ENCODE assay signal across 10 cellular contexts in the genomic region with DNA sequence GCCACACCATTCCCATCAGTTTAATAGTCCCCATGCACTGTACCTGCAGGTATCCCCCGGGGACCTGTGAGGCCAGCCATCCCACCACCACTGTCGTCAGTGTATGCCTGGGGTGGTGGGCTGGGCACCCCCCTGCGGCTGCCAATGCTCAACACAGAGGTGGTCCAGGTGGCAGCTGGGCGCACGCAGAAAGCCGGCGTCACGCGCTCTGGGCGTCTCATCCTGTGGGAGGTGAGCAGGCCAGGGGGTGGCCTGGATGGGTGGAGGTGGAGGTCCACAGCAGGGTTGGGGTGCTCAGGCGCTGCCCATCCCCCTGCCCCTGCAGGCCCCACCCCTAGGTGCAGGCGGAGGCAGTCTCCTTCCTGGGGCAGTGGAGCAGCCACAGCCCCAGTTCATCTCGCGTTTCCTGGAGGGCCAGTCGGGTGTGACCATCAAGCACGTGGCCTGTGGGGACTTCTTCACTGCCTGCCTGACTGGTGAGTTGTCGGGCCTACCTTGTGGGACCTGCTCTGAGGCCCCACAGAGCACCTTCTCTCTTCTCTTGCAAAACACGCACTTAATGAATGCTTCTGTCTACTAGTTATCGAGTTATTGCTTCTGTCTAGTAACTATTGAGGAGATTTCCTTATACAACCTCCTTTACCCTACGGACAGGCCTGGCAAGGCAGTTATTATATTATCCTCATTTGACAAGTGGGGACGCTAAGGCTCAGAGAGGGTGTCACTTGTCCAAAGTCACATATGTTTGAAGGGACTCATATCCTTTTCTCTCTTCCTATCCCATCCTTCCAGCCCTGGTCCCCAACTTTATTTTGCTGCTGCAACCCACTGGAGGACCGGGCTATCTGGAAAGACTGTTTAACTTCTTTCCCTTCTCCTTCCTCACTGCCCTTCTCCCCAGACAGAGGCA. TPM values are rescaled to one million over a fixed set of nuclear protein-coding genes. Genes with fewer than 3 reads are reported as not detected.
A peak's percentile ranks its signal among the peaks of the same experiment; 100 is the strongest.
DNase-seq lines count a peak whose midpoint lies in the region; ATAC-seq, FAIRE-seq and TF ChIP-seq lines count a peak whose summit lies in the region.
"Had no signal": no experiment of that assay in that cellular context is flagged by ENCODE, and none has a peak within 500 bp of the region (broad histone marks: within the 10 kb centered on the region; RNA-seq: fewer than 3 reads in every experiment).

No MANE protein-coding gene starts in this region.

- H3K9me3 ChIP-seq in PC-9 (ENCODE audit: insufficient read depth, low read depth) (no peaks in the 10 kb centered on the region; the same call in 1 of the 2 replicates), small intestine (ENCODE audit: control insufficient read depth, low read depth) (no peaks in the 10 kb centered on the region)

- TF ChIP-seq CTCF in PC-9 (conservative IDR thresholded peaks at IDR 0.05) = no peak

- ATAC-seq in HG02571 (IDR thresholded peaks at IDR 0.05; ENCODE audit: unreplicated experiment) = peak; percentile 50
- ATAC-seq in stimulated activated memory B cell treated with anti-CD40 and anti-IgM and Interleukin-4, amounts not matched to agents 10 μg/mL and 1 μg/mL and 100 μg/mL, for 72 hours = peak; percentile 89

- H3K27me3 ChIP-seq in PC-9 (ENCODE audit: insufficient read depth, low read depth) (no peaks in the 10 kb centered on the region), small intestine (ENCODE audit: control insufficient read depth in 2 of 2, insufficient read depth in 2 of 2, low read length in 2 of 2) (no peaks in the 10 kb centered on the region)

- H3K4me1 ChIP-seq in PC-9 (replicated peaks; ENCODE audit: insufficient read depth) = peaks cover 37% of the 10 kb centered on the region
- H3K4me1 ChIP-seq in small intestine (ENCODE audit: control insufficient read depth in 2 of 2, insufficient read depth in 1 of 2, low read depth in 1 of 2, low read length in 1 of 2) = no peaks in the 10 kb centered on the region

- WGBS in small intestine, 3 donors = 77 to 82% (median 82%) methylated on average over 20 to 22 of the region's 22 CpGs

- H3K36me3 ChIP-seq in PC-9 (ENCODE audit: low read depth) (no peaks in the 10 kb centered on the region; the same call in 1 of the 2 replicates), small intestine (ENCODE audit: control insufficient read depth in 2 of 2, insufficient read depth in 2 of 2, low read length in 2 of 2) (no peaks in the 10 kb centered on the region)

- H3K27me3 Mint-ChIP-seq in activated CD4-positive, alpha-beta T cell treated with anti-CD3 and anti-CD28 coated beads, Interleukin-2, amount 10 ng/mL, durations not matched to agents 7 days and 5 days = no peaks in the 10 kb centered on the region
- no peaks in the 10 kb centered on the region for H3K27me3 Mint-ChIP-seq in stimulated activated memory B cell treated with anti-CD40 and anti-IgM and Interleukin-4, amounts not matched to agents 10 μg/mL and 1 μg/mL and 100 μg/mL, for 72 hours
- H3K27me3 Mint-ChIP-seq: natural killer cell treated with Interleukin-12 subunit alpha and Interleukin-12 subunit beta and Interleukin-15 and Interleukin-18, amount 100 ng/mL, for 72 hours had no signal

- H3K79me2 ChIP-seq in PC-9 (ENCODE audit: low read depth) = no peaks in the 10 kb centered on the region

- peaks cover 2% of the 10 kb centered on the region for H3K9me3 Mint-ChIP-seq in activated CD4-positive, alpha-beta T cell treated with anti-CD3 and anti-CD28 coated beads, Interleukin-2, amount 10 ng/mL, durations not matched to agents 7 days and 5 days
- H3K9me3 Mint-ChIP-seq in stimulated activated memory B cell treated with anti-CD40 and anti-IgM and Interleukin-4, amounts not matched to agents 10 μg/mL and 1 μg/mL and 100 μg/mL, for 72 hours = no peaks in the 10 kb centered on the region
- H3K9me3 Mint-ChIP-seq: natural killer cell treated with Interleukin-12 subunit alpha and Interleukin-12 subunit beta and Interleukin-15 and Interleukin-18, amount 100 ng/mL, for 72 hours had no signal

- H3F3A ChIP-seq in PC-9 (ENCODE audit: insufficient read depth, low read depth) = peaks cover 31% of the 10 kb centered on the region

- H3K36me3 Mint-ChIP-seq in activated CD4-positive, alpha-beta T cell treated with anti-CD3 and anti-CD28 coated beads, Interleukin-2, amount 10 ng/mL, durations not matched to agents 7 days and 5 days (ENCODE audit: low read depth) = peaks cover 14% of the 10 kb centered on the region
- H3K36me3 Mint-ChIP-seq in stimulated activated memory B cell treated with anti-CD40 and anti-IgM and Interleukin-4, amounts not matched to agents 10 μg/mL and 1 μg/mL and 100 μg/mL, for 72 hours = peaks cover 42% of the 10 kb centered on the region
- H3K36me3 Mint-ChIP-seq: natural killer cell treated with Interleukin-12 subunit alpha and Interleukin-12 subunit beta and Interleukin-15 and Interleukin-18, amount 100 ng/mL, for 72 hours had no signal

- no peaks in the 10 kb centered on the region for H4K20me1 ChIP-seq in PC-9 (ENCODE audit: insufficient read depth)

- FAIRE-seq in small intestine (lab: Jason Lieb, UNC) = no peak

- H2AFZ ChIP-seq in PC-9 = no peak overlapping the region

- H3K27ac ChIP-seq in PC-9 (no peak overlapping the region), small intestine (ENCODE audit: low read depth in 1 of 2, low read length in 1 of 2) (peak overlapping the region in 1 of 2 donors; percentile 34)

- no peak overlapping the region for H3K4me3 Mint-ChIP-seq in activated CD4-positive, alpha-beta T cell treated with anti-CD3 and anti-CD28 coated beads, Interleukin-2, amount 10 ng/mL, durations not matched to agents 7 days and 5 days
- peak overlapping the region; percentile 73 for H3K4me3 Mint-ChIP-seq in stimulated activated memory B cell treated with anti-CD40 and anti-IgM and Interleukin-4, amounts not matched to agents 10 μg/mL and 1 μg/mL and 100 μg/mL, for 72 hours
- H3K4me3 Mint-ChIP-seq: natural killer cell treated with Interleukin-12 subunit alpha and Interleukin-12 subunit beta and Interleukin-15 and Interleukin-18, amount 100 ng/mL, for 72 hours had no signal

- POLR2A ChIA-PET in activated CD4-positive, alpha-beta T cell treated with anti-CD3 and anti-CD28 coated beads, Interleukin-2, amount 10 ng/mL, durations not matched to agents 7 days and 5 days (lab: Charles Lee) = no interaction called here
- POLR2A ChIA-PET in PC-9 (lab: Charles Lee; ENCODE audit: unreplicated experiment) = no interaction called here

- peak overlapping the region; percentile 31 for H3K4me2 ChIP-seq in PC-9

- intact Hi-C loops in PC-9 (cut with micrococcal nuclease; ENCODE audit: unreplicated experiment) = no loop called here

- no peaks in the 10 kb centered on the region for H3K9me2 ChIP-seq in PC-9 (ENCODE audit: insufficient read depth)

- peaks cover 26% of the 10 kb centered on the region for H3K4me1 Mint-ChIP-seq in activated CD4-positive, alpha-beta T cell treated with anti-CD3 and anti-CD28 coated beads, Interleukin-2, amount 10 ng/mL, durations not matched to agents 7 days and 5 days
- peaks cover 87% of the 10 kb centered on the region for H3K4me1 Mint-ChIP-seq in stimulated activated memory B cell treated with anti-CD40 and anti-IgM and Interleukin-4, amounts not matched to agents 10 μg/mL and 1 μg/mL and 100 μg/mL, for 72 hours

- H3K4me3 ChIP-seq in PC-9 (no peak overlapping the region), small intestine (ENCODE audit: low read depth in 1 of 2, low read length in 2 of 2) (no peak overlapping the region)

- no TSS peak for BruUV-seq in PC-9 (replicated peaks; lab: Mats Ljungman, UMichigan)

- peak overlapping the region; percentile 80 for H3K27ac Mint-ChIP-seq in activated CD4-positive, alpha-beta T cell treated with anti-CD3 and anti-CD28 coated beads, Interleukin-2, amount 10 ng/mL, durations not matched to agents 7 days and 5 days
- peak overlapping the region; percentile 93 for H3K27ac Mint-ChIP-seq in stimulated activated memory B cell treated with anti-CD40 and anti-IgM and Interleukin-4, amounts not matched to agents 10 μg/mL and 1 μg/mL and 100 μg/mL, for 72 hours
- H3K27ac Mint-ChIP-seq: natural killer cell treated with Interleukin-12 subunit alpha and Interleukin-12 subunit beta and Interleukin-15 and Interleukin-18, amount 100 ng/mL, for 72 hours had no signal

- CTCF ChIA-PET in activated CD4-positive, alpha-beta T cell treated with anti-CD3 and anti-CD28 coated beads, Interleukin-2, amount 10 ng/mL, durations not matched to agents 7 days and 5 days (lab: Charles Lee) = interaction anchor here (1.0 to 20.1 kb wide), 2 partner anchors 8 to 12 kb away, joined by 3 to 420 read pairs; partner anchors contain the start of genes NEK8 and TLCD1
- CTCF ChIA-PET in PC-9 (lab: Charles Lee) = no interaction called here

- DNase-seq in activated CD4-positive, alpha-beta T cell treated with anti-CD3 and anti-CD28 coated beads, Interleukin-2, amount 10 ng/mL, durations not matched to agents 7 days and 5 days = no peak
- DNase-seq in activated CD4-positive, alpha-beta T cell treated with anti-CD3 and anti-CD28 coated beads, Interleukin-2, amount 50 U/mL, for 48 hours = no peak
- peak in 1 of 2 experiments; percentile 64 for DNase-seq in PC-9
- no peak for DNase-seq in cerebellar nuclear complex (lab: John Stamatoyannopoulos, UW)
- no peak for DNase-seq in small intestine
- no peak for DNase-seq in pons (ENCODE audit: low spot score)
- DNase-seq: activated CD4-positive, CD25-positive, alpha-beta regulatory T cell treated with anti-CD3 and anti-CD28 coated beads, Interleukin-2, amount 50 U/mL, for 72 hours had no signal

RNA-seq across cellular contexts. Expression of gene TRAF4, which starts 5.8 kb away (rescaled TPM):
- 10 to 100 TPM; 44.9 to 45.1 TPM for total RNA-seq in activated CD4-positive, alpha-beta T cell treated with anti-CD3 and anti-CD28 coated beads, Interleukin-2, amount 10 ng/mL, durations not matched to agents 7 days and 5 days
- total RNA-seq in PC-9 (2021) = 159 and 169 TPM in 2 replicates
- 100 to 1,000 TPM in 2 of 3 donors, 10 to 100 TPM in 1; 58.8 to 203 (median 165) TPM for polyA plus RNA-seq in small intestine

RNA-seq across cellular contexts. Expression of gene NEK8, which starts 9.4 kb away (rescaled TPM):
- total RNA-seq in activated CD4-positive, alpha-beta T cell treated with anti-CD3 and anti-CD28 coated beads, Interleukin-2, amount 10 ng/mL, durations not matched to agents 7 days and 5 days = 1 to 10 TPM; 7.3 TPM
- 11.5 and 12.1 TPM in 2 replicates for total RNA-seq in PC-9 (2021)
- 1 to 10 TPM; 3.5 to 3.6 (median 3.6) TPM for polyA plus RNA-seq in small intestine

RNA-seq across cellular contexts. Expression of gene TLCD1, which starts 12.0 kb away (rescaled TPM):
- 1 to 10 TPM; 2.1 to 2.3 TPM for total RNA-seq in activated CD4-positive, alpha-beta T cell treated with anti-CD3 and anti-CD28 coated beads, Interleukin-2, amount 10 ng/mL, durations not matched to agents 7 days and 5 days
- total RNA-seq in PC-9 (2021) = 14.7 and 19.4 TPM in 2 replicates
- polyA plus RNA-seq in small intestine = 10 to 100 TPM; 10.7 to 21.3 (median 12.1) TPM

RNA-seq across cellular contexts. Expression of gene RPL23A, which starts 18.2 kb away (rescaled TPM):
- total RNA-seq in activated CD4-positive, alpha-beta T cell treated with anti-CD3 and anti-CD28 coated beads, Interleukin-2, amount 10 ng/mL, durations not matched to agents 7 days and 5 days = 1,000 to 10,000 TPM; 1,884 to 2,250 TPM
- total RNA-seq in PC-9 (2021) = 1,474 and 1,510 TPM in 2 replicates
- 1,000 to 10,000 TPM in 2 of 3 donors, 100 to 1,000 TPM in 1; 783 to 1,912 (median 1,402) TPM for polyA plus RNA-seq in small intestine

RNA-seq across cellular contexts. Expression of gene RAB34, which starts 20.4 kb away (rescaled TPM):
- total RNA-seq in activated CD4-positive, alpha-beta T cell treated with anti-CD3 and anti-CD28 coated beads, Interleukin-2, amount 10 ng/mL, durations not matched to agents 7 days and 5 days = 10 to 100 TPM; 11.0 to 11.8 TPM
- total RNA-seq in PC-9 (2021) = 161 and 174 TPM in 2 replicates
- 10 to 100 TPM in 2 of 3 donors, 1 to 10 TPM in 1; 4.2 to 33.5 (median 31.0) TPM for polyA plus RNA-seq in small intestine
